ENCODE assay signal across 8 cellular contexts in genomic region chr3:167740961-167741587, GRCh38. TPM values are rescaled to one million over a fixed set of nuclear protein-coding genes. Genes with fewer than 3 reads are reported as not detected.
DNase-seq lines count a peak whose midpoint lies in the region; ATAC-seq and TF ChIP-seq lines count a peak whose summit lies in the region.

No MANE protein-coding gene starts in this region.

- CTCF ChIA-PET in PC-9 (lab: Charles Lee), result interaction anchor here (0.6 to 1.4 kb wide), 2 partner anchors 234 to 361 kb away, joined by 4 to 6 read pairs; partner anchors contain the start of gene ZBBX

- TF ChIP-seq CTCF in PC-9 (conservative IDR thresholded peaks at IDR 0.05) (peak; percentile 55), cardiac fibroblast (IDR thresholded peaks at IDR 0.05; ENCODE audit: low read depth, low read length) (peak; percentile 58)

- peaks cover 11% of the 10 kb centered on the region for H3K4me1 ChIP-seq in PC-9 (replicated peaks; ENCODE audit: insufficient read depth)

- H3K9me3 ChIP-seq in PC-9 (ENCODE audit: insufficient read depth, low read depth), result no peaks in the 10 kb centered on the region

- H3K27ac ChIP-seq in PC-9, result no peak overlapping the region

- no peaks in the 10 kb centered on the region for H3K36me3 ChIP-seq in PC-9 (ENCODE audit: low read depth)

- no peaks in the 10 kb centered on the region for H3K27me3 ChIP-seq in PC-9 (ENCODE audit: insufficient read depth, low read depth)

- intact Hi-C loops in PC-9 (cut with micrococcal nuclease; ENCODE audit: unreplicated experiment), result no loop called here

- no peak overlapping the region for H3K4me2 ChIP-seq in PC-9

- BruUV-seq in PC-9 (replicated peaks; lab: Mats Ljungman, UMichigan), result no TSS peak

- H3K9me2 ChIP-seq in PC-9 (ENCODE audit: insufficient read depth), result no peaks in the 10 kb centered on the region

- POLR2A ChIA-PET in PC-9 (lab: Charles Lee; ENCODE audit: unreplicated experiment), result interaction anchor here (0.6 kb wide), 1 partner anchor 11 kb away, joined by 4 read pairs; no protein-coding TSS in a partner anchor

- ATAC-seq in GM19463 (IDR thresholded peaks at IDR 0.05; ENCODE audit: unreplicated experiment) (peak; percentile 98), HG03342 (IDR thresholded peaks at IDR 0.05; ENCODE audit: unreplicated experiment) (peak; percentile 90)

- H2AFZ ChIP-seq in PC-9, result no peak overlapping the region

- H3K79me2 ChIP-seq in PC-9 (ENCODE audit: low read depth), result no peaks in the 10 kb centered on the region

- DNase-seq in NCI-H524 (lab: John Stamatoyannopoulos, UW), result peak; percentile 3 to 61
- DNase-seq in NCI-H524 treated with DMSO at 0.1 percent for 48 hours (lab: John Stamatoyannopoulos, UW), result no peak
- DNase-seq in PC-9, result peak in 1 of 2 experiments; percentile 17
- DNase-seq in cardiac fibroblast (ENCODE audit: low read depth in 2 of 2), result peak; percentile 59 to 60
- DNase-seq in medulla oblongata (ENCODE audit: extremely low spot score), result peak; percentile 75
- no peak for DNase-seq in DMS79 (lab: John Stamatoyannopoulos, UW)

- peaks cover 2% of the 10 kb centered on the region; the same call in 1 of the 2 replicates for H3F3A ChIP-seq in PC-9 (ENCODE audit: insufficient read depth, low read depth)

- H3K4me3 ChIP-seq in PC-9 (no peak overlapping the region), cardiac fibroblast (replicated peaks in 1 of 2; ENCODE audit: low read depth in 2 of 2, low read length in 2 of 2) (no peak overlapping the region)

- no peaks in the 10 kb centered on the region for H4K20me1 ChIP-seq in PC-9 (ENCODE audit: insufficient read depth)

RNA-seq across cellular contexts. Expression of gene SERPINI1, which starts 5.6 kb away (rescaled TPM):
- total RNA-seq in PC-9 (2021), result 2.4 and 2.6 TPM in 2 replicates

RNA-seq across cellular contexts. Expression of gene PDCD10, which starts 6.4 kb away (rescaled TPM):
- total RNA-seq in PC-9 (2021), result 79.5 and 84.6 TPM in 2 replicates

Comparison
In these comparisons a context has a peak if more than half of its experiments do, and no peak if none do; other contexts are left out.
1. DNase-seq: peak in NCI-H524 (2 of 2), cardiac fibroblast (2 of 2) and medulla oblongata (single experiment); none in NCI-H524 treated with DMSO at 0.1 percent for 48 hours (single experiment) and DMS79 (single experiment).